ENCODE assay signal across 24 cellular contexts in the genomic region with DNA sequence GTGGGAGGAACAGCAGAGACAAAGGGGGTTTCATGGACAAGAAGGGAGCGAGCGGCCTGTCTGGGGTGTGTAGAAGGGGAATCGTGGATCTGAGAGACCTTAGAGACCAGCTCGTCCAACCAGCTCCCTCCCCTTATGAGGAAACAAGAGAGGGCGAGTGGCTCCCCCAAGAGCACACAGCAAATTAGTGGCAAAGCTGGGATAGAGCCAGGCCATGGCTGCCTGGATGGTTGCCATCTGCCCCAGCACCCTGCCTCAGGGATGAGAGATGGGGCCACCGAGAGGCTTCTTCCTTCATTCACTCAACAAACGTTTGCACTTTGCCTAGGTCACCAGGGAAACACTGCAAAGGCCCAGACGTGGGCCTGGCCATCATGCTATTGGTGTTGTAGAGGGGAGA.
"Had no signal": no experiment of that assay in that cellular context is flagged by ENCODE, and none has a peak within 500 bp of the region (broad histone marks: within the 10 kb centered on the region; RNA-seq: fewer than 3 reads in every experiment).

No MANE protein-coding gene starts in this region.

- FAIRE-seq: HTR-8/SVneo, RCC 7860 had no signal

- H3K4me1 ChIP-seq: SJCRH30 had no signal

- ATAC-seq: SK-N-SH treated with all-trans-retinoic acid at 6 μM for 48 hours had no signal

- H3K9me3 ChIP-seq: MG63, SJCRH30 had no signal

- H3K4me3 ChIP-seq: MG63, SJCRH30 had no signal

- H3K36me3 ChIP-seq: MG63, SJCRH30 had no signal

- DNase-seq: Karpas-422, KG1, MG63, NCI-H1092, NCI-H1105 treated with DMSO at 0.1 percent for 48 hours, NCI-H1417 treated with DMSO at 0.1 percent for 48 hours, NCI-H146, NCI-H1694 treated with DMSO at 0.1 percent for 48 hours, NCI-H1930, NCI-H2081 treated with DMSO at 0.1 percent for 48 hours, NCI-H2171, NCI-H226, NCI-H446, NCI-H510A, NCI-H524 treated with DMSO at 0.1 percent for 48 hours, NCI-H69, NCI-H774, RPMI8226, SHP77 treated with DMSO at 0.1 percent for 48 hours, SJCRH30 had no signal

- H3K27me3 ChIP-seq: MG63 had no signal

- H3K27ac ChIP-seq: HL-60, SJCRH30 had no signal
